Comparison of ENCODE assay signal across 18 cellular contexts in genomic region chr1:59218521-59219236, GRCh38.
DNase-seq lines count a peak whose midpoint lies in the region; ATAC-seq, FAIRE-seq and TF ChIP-seq lines count a peak whose summit lies in the region.
"Had no signal": no experiment of that assay in that cellular context is flagged by ENCODE, and none has a peak within 500 bp of the region (broad histone marks: within the 10 kb centered on the region; RNA-seq: fewer than 3 reads in every experiment).

No MANE protein-coding gene starts in this region.

- H3K9me3 ChIP-seq in astrocyte (ENCODE audit: insufficient read depth, low read depth, low read length) = no peaks in the 10 kb centered on the region
- no peaks in the 10 kb centered on the region for H3K9me3 ChIP-seq in gastroesophageal sphincter

- TF ChIP-seq CTCF in astrocyte (IDR thresholded peaks at IDR 0.05; ENCODE audit: insufficient read depth, low read depth, low read length) (no peak), gastroesophageal sphincter (IDR thresholded peaks at IDR 0.05) (no peak)

- H3K27ac ChIP-seq in astrocyte (ENCODE audit: low read depth, low read length) (no peak overlapping the region), gastroesophageal sphincter (no peak overlapping the region)
- H3K27ac ChIP-seq: BLaER1 had no signal

- intact Hi-C loops in activated CD4-positive, alpha-beta memory T cell treated with anti-CD3 and anti-CD28 coated beads for 36 hours (cut with micrococcal nuclease) = no loop called here

- CTCF ChIA-PET in activated CD4-positive, alpha-beta memory T cell treated with anti-CD3 and anti-CD28 coated beads for 36 hours (lab: Charles Lee) = no interaction called here

- peaks cover 5% of the 10 kb centered on the region for H3K27me3 Mint-ChIP-seq in astrocyte (ENCODE audit: low read depth, unreplicated experiment)
- H3K27me3 Mint-ChIP-seq in stimulated activated naive B cell treated with anti-CD40 and anti-IgM and Interleukin-4, amounts not matched to agents 10 μg/mL and 1 μg/mL and 100 μg/mL, for 72 hours = no peaks in the 10 kb centered on the region
- H3K27me3 Mint-ChIP-seq in activated CD4-positive, alpha-beta memory T cell treated with anti-CD3 and anti-CD28 coated beads for 36 hours = no peaks in the 10 kb centered on the region

- 88 to 95% methylated on average over 3 to 5 of the region's 5 CpGs for WGBS in gastroesophageal sphincter (ENCODE audit: low coverage in 1 of 2), 2 donors

- no peak for TF ChIP-seq EP300 in gastroesophageal sphincter (IDR thresholded peaks at IDR 0.05)

- FAIRE-seq in astrocyte (lab: Jason Lieb, UNC) = no peak
- FAIRE-seq: HTR-8/SVneo had no signal

- no peaks in the 10 kb centered on the region for H3K4me1 Mint-ChIP-seq in astrocyte (ENCODE audit: low read depth, unreplicated experiment)
- H3K4me1 Mint-ChIP-seq in stimulated activated naive B cell treated with anti-CD40 and anti-IgM and Interleukin-4, amounts not matched to agents 10 μg/mL and 1 μg/mL and 100 μg/mL, for 72 hours = peaks cover 12 to 29% of the 10 kb centered on the region in 2 donors
- H3K4me1 Mint-ChIP-seq in activated CD4-positive, alpha-beta memory T cell treated with anti-CD3 and anti-CD28 coated beads for 36 hours (ENCODE audit: low read depth) = no peaks in the 10 kb centered on the region

- TF ChIP-seq POLR2A in gastroesophageal sphincter (IDR thresholded peaks at IDR 0.05) = no peak

- DNase-seq in HS-27A (ENCODE audit: low read depth) (peak; percentile 9), astrocyte (ENCODE audit: low read depth) (peak; percentile 50), iris pigment epithelial cell (ENCODE audit: low read depth) (peak; percentile 63), hypothalamus (lab: John Stamatoyannopoulos, UW) (no peak)
- no peak for DNase-seq in stimulated activated naive B cell treated with anti-CD40 and anti-IgM and Interleukin-4, amounts not matched to agents 10 μg/mL and 1 μg/mL and 100 μg/mL, for 72 hours
- no peak for DNase-seq in activated CD4-positive, alpha-beta memory T cell treated with anti-CD3 and anti-CD28 coated beads for 36 hours
- DNase-seq: DMS153, H9, KG1, MG63, NCI-H187 treated with DMSO at 0.1 percent for 48 hours, NCI-H2171, NCI-H510A, SW 1271 had no signal

- no peak overlapping the region for H2AFZ ChIP-seq in astrocyte (ENCODE audit: low read depth, low read length)

- ATAC-seq in stimulated activated naive B cell treated with anti-CD40 and anti-IgM and Interleukin-4, amounts not matched to agents 10 μg/mL and 1 μg/mL and 100 μg/mL, for 72 hours (replicated peaks) = peak; percentile 85 to 94
- no peak for ATAC-seq in gastroesophageal sphincter

- H3K36me3 ChIP-seq in astrocyte (ENCODE audit: insufficient read depth, low read length) (no peaks in the 10 kb centered on the region), gastroesophageal sphincter (no peaks in the 10 kb centered on the region)
- H3K36me3 ChIP-seq: BLaER1, MG63, SJCRH30 had no signal

- H3K9ac ChIP-seq in astrocyte (ENCODE audit: low read length) = no peak overlapping the region
- H3K9ac ChIP-seq: BLaER1 had no signal

- H3K79me2 ChIP-seq in astrocyte (ENCODE audit: insufficient read depth, low read length) = no peaks in the 10 kb centered on the region

- H3K4me3 Mint-ChIP-seq in astrocyte (ENCODE audit: unreplicated experiment) = no peak overlapping the region
- no peak overlapping the region for H3K4me3 Mint-ChIP-seq in stimulated activated naive B cell treated with anti-CD40 and anti-IgM and Interleukin-4, amounts not matched to agents 10 μg/mL and 1 μg/mL and 100 μg/mL, for 72 hours
- H3K4me3 Mint-ChIP-seq in activated CD4-positive, alpha-beta memory T cell treated with anti-CD3 and anti-CD28 coated beads for 36 hours = no peak overlapping the region
- H3K4me3 Mint-ChIP-seq: H9 had no signal

- H3K27ac Mint-ChIP-seq in astrocyte (ENCODE audit: unreplicated experiment) = no peak overlapping the region
- no peak overlapping the region for H3K27ac Mint-ChIP-seq in stimulated activated naive B cell treated with anti-CD40 and anti-IgM and Interleukin-4, amounts not matched to agents 10 μg/mL and 1 μg/mL and 100 μg/mL, for 72 hours
- H3K27ac Mint-ChIP-seq in activated CD4-positive, alpha-beta memory T cell treated with anti-CD3 and anti-CD28 coated beads for 36 hours = no peak overlapping the region

- H3K4me3 ChIP-seq in astrocyte (ENCODE audit: insufficient read depth, low read depth, low read length) (no peak overlapping the region), gastroesophageal sphincter (no peak overlapping the region)
- H3K4me3 ChIP-seq: BLaER1, MG63, SJCRH30 had no signal

- H3K9me3 Mint-ChIP-seq in astrocyte (ENCODE audit: unreplicated experiment) = peaks cover 6% of the 10 kb centered on the region
- H3K9me3 Mint-ChIP-seq in stimulated activated naive B cell treated with anti-CD40 and anti-IgM and Interleukin-4, amounts not matched to agents 10 μg/mL and 1 μg/mL and 100 μg/mL, for 72 hours = peaks cover 9 to 11% of the 10 kb centered on the region in 2 donors
- H3K9me3 Mint-ChIP-seq in activated CD4-positive, alpha-beta memory T cell treated with anti-CD3 and anti-CD28 coated beads for 36 hours = peaks cover 6% of the 10 kb centered on the region

- no peaks in the 10 kb centered on the region for H3K36me3 Mint-ChIP-seq in astrocyte (ENCODE audit: low read depth, unreplicated experiment)
- H3K36me3 Mint-ChIP-seq in stimulated activated naive B cell treated with anti-CD40 and anti-IgM and Interleukin-4, amounts not matched to agents 10 μg/mL and 1 μg/mL and 100 μg/mL, for 72 hours = peaks cover 7 to 12% of the 10 kb centered on the region in 2 donors
- no peaks in the 10 kb centered on the region for H3K36me3 Mint-ChIP-seq in activated CD4-positive, alpha-beta memory T cell treated with anti-CD3 and anti-CD28 coated beads for 36 hours

- no peak overlapping the region for H3K4me2 ChIP-seq in astrocyte (ENCODE audit: low read length)
- H3K4me2 ChIP-seq: BLaER1 had no signal

- H3K4me1 ChIP-seq in astrocyte (ENCODE audit: insufficient read depth, low read length) (no peaks in the 10 kb centered on the region), gastroesophageal sphincter (no peaks in the 10 kb centered on the region)
- H3K4me1 ChIP-seq: BLaER1 had no signal

- H3K27me3 ChIP-seq in astrocyte (ENCODE audit: insufficient read depth, low read length) = no peaks in the 10 kb centered on the region
- no peaks in the 10 kb centered on the region for H3K27me3 ChIP-seq in gastroesophageal sphincter
- H3K27me3 ChIP-seq: BLaER1, MG63, SJCRH30 had no signal

- POLR2A ChIA-PET in activated CD4-positive, alpha-beta memory T cell treated with anti-CD3 and anti-CD28 coated beads for 36 hours (lab: Charles Lee) = no interaction called here

- H4K20me1 ChIP-seq in astrocyte (ENCODE audit: insufficient read depth, low read length) = no peaks in the 10 kb centered on the region
- H4K20me1 ChIP-seq: BLaER1 had no signal

Comparison
In these comparisons a context has a peak if more than half of its experiments do, and no peak if none do; other contexts are left out.
1. DNase-seq: peak in HS-27A (single experiment), astrocyte (single experiment) and iris pigment epithelial cell (single experiment); none in stimulated activated naive B cell treated with anti-CD40 and anti-IgM and Interleukin-4, amounts not matched to agents 10 μg/mL and 1 μg/mL and 100 μg/mL, for 72 hours (single experiment), activated CD4-positive, alpha-beta memory T cell treated with anti-CD3 and anti-CD28 coated beads for 36 hours (single experiment) and hypothalamus (0 of 51).